Comparison of ENCODE assay signal across 13 cellular contexts in the genomic region with DNA sequence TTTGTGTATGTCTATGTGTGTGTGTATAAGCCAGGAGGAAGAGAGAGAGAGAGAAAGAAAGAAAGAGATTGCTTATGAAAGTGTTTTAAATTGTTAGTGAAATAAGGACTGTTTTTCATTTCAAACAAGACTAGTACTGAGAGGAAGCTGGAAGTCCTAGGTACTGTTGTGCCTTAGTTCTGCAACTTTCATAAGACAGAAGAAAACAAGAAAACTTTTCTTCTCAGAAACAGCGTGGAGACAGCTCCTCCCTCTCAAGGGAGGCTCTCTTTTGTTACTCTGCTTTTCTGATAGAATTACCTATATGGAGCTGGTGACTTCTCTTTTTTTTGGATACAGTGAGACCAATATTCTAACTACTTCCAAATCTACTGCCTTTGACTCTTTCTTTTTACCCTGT.
A peak's percentile ranks its signal among the peaks of the same experiment; 100 is the strongest.
DNase-seq lines count a peak whose midpoint lies in the region; ATAC-seq and TF ChIP-seq lines count a peak whose summit lies in the region.
"Had no signal": no experiment of that assay in that cellular context is flagged by ENCODE, and none has a peak within 500 bp of the region (broad histone marks: within the 10 kb centered on the region; RNA-seq: fewer than 3 reads in every experiment).

No MANE protein-coding gene starts in this region.

- no peaks in the 10 kb centered on the region; the same call in 1 of the 2 replicates for H3K9me2 ChIP-seq in MM.1S (replicated peaks; ENCODE audit: insufficient read depth, low read length)
- H3K9me2 ChIP-seq: SK-N-SH had no signal

- H3K9ac ChIP-seq in MM.1S (ENCODE audit: low read length), result no peak overlapping the region
- H3K9ac ChIP-seq: SK-N-SH had no signal

- WGBS in thyroid gland, 2 donors, result 51 to 65% methylated on average over 1 of the region's 1 CpG

- no peaks in the 10 kb centered on the region for H3K79me2 ChIP-seq in MM.1S (ENCODE audit: low read length)

- no peaks in the 10 kb centered on the region for H3F3A ChIP-seq in MM.1S (ENCODE audit: insufficient read depth, low read length)

- intact Hi-C loops in thyroid gland (cut with DNase I), result no loop called here

- TF ChIP-seq CTCF in MM.1S (IDR thresholded peaks at IDR 0.05; ENCODE audit: low read length) (no peak), thyroid gland (IDR thresholded peaks at IDR 0.05) (no peak)

- no peaks in the 10 kb centered on the region for H4K20me1 ChIP-seq in MM.1S (ENCODE audit: insufficient read depth, low read length)

- H2AFZ ChIP-seq in MM.1S (ENCODE audit: low read length), result 0 out of 2 replicates have a peak overlapping the region, but pooled peaks have one; percentile 42

- DNase-seq in MM.1S (no peak), T-helper 1 cell (no peak), DMS79 treated with DMSO at 0.1 percent for 48 hours (lab: John Stamatoyannopoulos, UW) (no peak), thyroid gland (no peak), HuH-7 (ENCODE audit: low spot score) (no peak)
- DNase-seq: activated CD4-positive, alpha-beta T cell treated with anti-CD3 and anti-CD28 coated beads, Interleukin-2, amount 10 ng/mL, durations not matched to agents 24 days and 14 days; activated effector memory CD4-positive, alpha-beta T cell treated with Interleukin-2 at 50 U/mL for 16 hours; NCI-H1105 treated with DMSO at 0.1 percent for 48 hours; right cardiac atrium; SK-N-SH had no signal

- peak overlapping the region; percentile 24 for H3K4me2 ChIP-seq in MM.1S (ENCODE audit: low read depth, low read length)
- H3K4me2 ChIP-seq: SK-N-SH had no signal

- no peaks in the 10 kb centered on the region for H3K27me3 ChIP-seq in MM.1S (replicated peaks; ENCODE audit: insufficient read depth, low read length)
- H3K27me3 ChIP-seq in thyroid gland, result no peaks in the 10 kb centered on the region

- H3K27ac ChIP-seq in MM.1S (ENCODE audit: low read length), result no peak overlapping the region
- H3K27ac ChIP-seq in thyroid gland, result peak overlapping the region in 1 of 3 donors; percentile 33

- H3K4me3 ChIP-seq in MM.1S (ENCODE audit: low read length), result no peak overlapping the region
- no peak overlapping the region for H3K4me3 ChIP-seq in thyroid gland (replicated peaks in 1 of 3)

- H3K36me3 ChIP-seq in MM.1S (replicated peaks; ENCODE audit: insufficient read depth, low read length) (no peaks in the 10 kb centered on the region), thyroid gland (no peaks in the 10 kb centered on the region)

- H3K4me1 ChIP-seq in MM.1S (ENCODE audit: low read length) (peaks cover 19% of the 10 kb centered on the region), thyroid gland (peaks cover 9 to 15% of the 10 kb centered on the region in 2 donors)

- ATAC-seq in GM18508 (IDR thresholded peaks at IDR 0.05; ENCODE audit: insufficient read depth, unreplicated experiment) (peak; percentile 33), GM21381 (IDR thresholded peaks at IDR 0.05; ENCODE audit: unreplicated experiment) (peak; percentile 66), HG02973 (IDR thresholded peaks at IDR 0.05; ENCODE audit: unreplicated experiment) (peak; percentile 55)
- ATAC-seq: right cardiac atrium had no signal

- H3K9me3 ChIP-seq in MM.1S (replicated peaks; ENCODE audit: insufficient read depth, low read length) (no peaks in the 10 kb centered on the region), thyroid gland (no peaks in the 10 kb centered on the region)
- H3K9me3 ChIP-seq: SK-N-SH had no signal

- TF ChIP-seq POLR2A in thyroid gland (IDR thresholded peaks at IDR 0.05), result no peak
